ENCODE assay signal across 15 cellular contexts in genomic region chr12:58309806-58310205, GRCh38.
DNase-seq lines count a peak whose midpoint lies in the region; ATAC-seq and TF ChIP-seq lines count a peak whose summit lies in the region.
"Had no signal": no experiment of that assay in that cellular context is flagged by ENCODE, and none has a peak within 500 bp of the region (broad histone marks: within the 10 kb centered on the region; RNA-seq: fewer than 3 reads in every experiment).

No MANE protein-coding gene starts in this region.

- H3K4me3 ChIP-seq in AG04450 (ENCODE audit: low read depth, low read length) (no peak overlapping the region), PC-9 (no peak overlapping the region), colonic mucosa (no peak overlapping the region)
- H3K4me3 ChIP-seq: ascending aorta, mucosa of descending colon, prostate gland, upper lobe of right lung had no signal

- TF ChIP-seq CTCF in AG04450 (IDR thresholded peaks at IDR 0.05; ENCODE audit: low read depth, low read length) = no peak
- no peak for TF ChIP-seq CTCF in PC-9 (conservative IDR thresholded peaks at IDR 0.05)
- no peak for TF ChIP-seq CTCF in colonic mucosa (IDR thresholded peaks at IDR 0.05)

- H3K27me3 ChIP-seq in AG04450 (ENCODE audit: control insufficient read depth, insufficient read depth, low read length) (no peaks in the 10 kb centered on the region), PC-9 (ENCODE audit: insufficient read depth, low read depth) (no peaks in the 10 kb centered on the region), colonic mucosa (no peaks in the 10 kb centered on the region)
- H3K27me3 ChIP-seq: ascending aorta, upper lobe of right lung had no signal

- H3K9me3 ChIP-seq in AG04450 (ENCODE audit: control insufficient read depth, insufficient read depth, low read length) (peaks cover 4% of the 10 kb centered on the region; the same call in 1 of the 2 replicates), PC-9 (ENCODE audit: insufficient read depth, low read depth) (peaks cover 4% of the 10 kb centered on the region; the same call in 1 of the 2 replicates), colonic mucosa (no peaks in the 10 kb centered on the region)
- H3K9me3 ChIP-seq: mucosa of descending colon, prostate gland, upper lobe of right lung had no signal

- no peak overlapping the region for H2AFZ ChIP-seq in PC-9

- H4K20me1 ChIP-seq in PC-9 (ENCODE audit: insufficient read depth) = no peaks in the 10 kb centered on the region

- H3K27ac ChIP-seq in AG04450 (ENCODE audit: low read depth, low read length) = peak overlapping the region; percentile 86
- H3K27ac ChIP-seq in PC-9 = peak overlapping the region; percentile 85
- no peak overlapping the region for H3K27ac ChIP-seq in colonic mucosa
- H3K27ac ChIP-seq: ascending aorta, prostate gland, upper lobe of right lung had no signal

- peak overlapping the region; percentile 56 for H3K4me2 ChIP-seq in PC-9

- DNase-seq in AG04450 (ENCODE audit: low read depth, low spot score) (no peak), PC-9 (no peak), iris pigment epithelial cell (ENCODE audit: low read depth) (peak; percentile 61), NCI-H82 (lab: John Stamatoyannopoulos, UW) (no peak), islet precursor cell (no peak), colonic mucosa (no peak)
- no peak for DNase-seq in activated T-helper 2 cell treated with anti-CD3 and anti-CD28 coated beads, Interferon-gamma antibody, Interleukin-2, Interleukin-4, amounts not matched to agents 10 μg/mL and 5 μg/mL and 100 μg/mL, durations not matched to agents 14 hours and 24 hours and 36 hours (ENCODE audit: low spot score)
- DNase-seq: activated CD4-positive, alpha-beta T cell treated with anti-CD3 and anti-CD28 coated beads, Interleukin-2, amount 10 ng/mL, durations not matched to agents 7 days and 5 days; mucosa of descending colon; T-helper 2 cell; upper lobe of right lung had no signal

- no peaks in the 10 kb centered on the region for H3K9me3 Mint-ChIP-seq in activated T-helper 2 cell treated with anti-CD3 and anti-CD28 coated beads, Interferon-gamma antibody, Interleukin-2, Interleukin-4, amounts not matched to agents 10 μg/mL and 5 μg/mL and 100 μg/mL, durations not matched to agents 14 hours and 24 hours and 36 hours
- H3K9me3 Mint-ChIP-seq: activated CD4-positive, alpha-beta T cell treated with anti-CD3 and anti-CD28 coated beads, Interleukin-2, amount 10 ng/mL, durations not matched to agents 7 days and 5 days; activated T-helper 1 cell treated with anti-CD3 and anti-CD28 coated beads, Interleukin-12 subunit alpha, Interleukin-12 subunit beta, Interleukin-2, Interleukin-4 antibody, amounts not matched to agents 30 ng/mL and 10 ng/mL and 1 ng/mL, durations not matched to agents 14 hours and 24 hours and 36 hours had no signal

- ATAC-seq in GM19463 (IDR thresholded peaks at IDR 0.05; ENCODE audit: unreplicated experiment) = peak; percentile 50
- ATAC-seq: mucosa of descending colon, upper lobe of right lung had no signal

- H3K4me1 Mint-ChIP-seq in activated T-helper 2 cell treated with anti-CD3 and anti-CD28 coated beads, Interferon-gamma antibody, Interleukin-2, Interleukin-4, amounts not matched to agents 10 μg/mL and 5 μg/mL and 100 μg/mL, durations not matched to agents 14 hours and 24 hours and 36 hours (ENCODE audit: low read depth) = no peaks in the 10 kb centered on the region
- H3K4me1 Mint-ChIP-seq: activated CD4-positive, alpha-beta T cell treated with anti-CD3 and anti-CD28 coated beads, Interleukin-2, amount 10 ng/mL, durations not matched to agents 7 days and 5 days had no signal

- no peak overlapping the region for H3K9ac ChIP-seq in colonic mucosa (ENCODE audit: low read depth in 2 of 2, low read length in 2 of 2)

- no peaks in the 10 kb centered on the region for H3K9me2 ChIP-seq in PC-9 (ENCODE audit: insufficient read depth)

- POLR2A ChIA-PET in AG04450 (lab: Yijun Ruan, JAX) (no interaction called here), PC-9 (lab: Charles Lee; ENCODE audit: unreplicated experiment) (no interaction called here)

- H3K4me1 ChIP-seq in PC-9 (replicated peaks; ENCODE audit: insufficient read depth) = peaks cover 35% of the 10 kb centered on the region
- no peaks in the 10 kb centered on the region for H3K4me1 ChIP-seq in colonic mucosa
- H3K4me1 ChIP-seq: prostate gland, upper lobe of right lung had no signal

- CTCF ChIA-PET in AG04450 (lab: Charles Lee) = no interaction called here
- CTCF ChIA-PET in PC-9 (lab: Charles Lee) = no interaction called here

- no peaks in the 10 kb centered on the region for H3K27me3 Mint-ChIP-seq in activated T-helper 2 cell treated with anti-CD3 and anti-CD28 coated beads, Interferon-gamma antibody, Interleukin-2, Interleukin-4, amounts not matched to agents 10 μg/mL and 5 μg/mL and 100 μg/mL, durations not matched to agents 14 hours and 24 hours and 36 hours (ENCODE audit: low read depth)
- H3K27me3 Mint-ChIP-seq: activated CD4-positive, alpha-beta T cell treated with anti-CD3 and anti-CD28 coated beads, Interleukin-2, amount 10 ng/mL, durations not matched to agents 7 days and 5 days had no signal

- no peaks in the 10 kb centered on the region for H3K36me3 Mint-ChIP-seq in activated T-helper 2 cell treated with anti-CD3 and anti-CD28 coated beads, Interferon-gamma antibody, Interleukin-2, Interleukin-4, amounts not matched to agents 10 μg/mL and 5 μg/mL and 100 μg/mL, durations not matched to agents 14 hours and 24 hours and 36 hours (ENCODE audit: low read depth)

- H3F3A ChIP-seq in PC-9 (ENCODE audit: insufficient read depth, low read depth) = peaks cover 21% of the 10 kb centered on the region

- H3K79me2 ChIP-seq in PC-9 (ENCODE audit: low read depth) = no peaks in the 10 kb centered on the region

- no peak overlapping the region for H3K4me3 Mint-ChIP-seq in activated T-helper 2 cell treated with anti-CD3 and anti-CD28 coated beads, Interferon-gamma antibody, Interleukin-2, Interleukin-4, amounts not matched to agents 10 μg/mL and 5 μg/mL and 100 μg/mL, durations not matched to agents 14 hours and 24 hours and 36 hours (ENCODE audit: low read depth)
- H3K4me3 Mint-ChIP-seq: activated CD4-positive, alpha-beta T cell treated with anti-CD3 and anti-CD28 coated beads, Interleukin-2, amount 10 ng/mL, durations not matched to agents 7 days and 5 days; activated T-helper 1 cell treated with anti-CD3 and anti-CD28 coated beads, Interleukin-12 subunit alpha, Interleukin-12 subunit beta, Interleukin-2, Interleukin-4 antibody, amounts not matched to agents 30 ng/mL and 10 ng/mL and 1 ng/mL, durations not matched to agents 14 hours and 24 hours and 36 hours had no signal

- no peak overlapping the region for H3K27ac Mint-ChIP-seq in activated T-helper 2 cell treated with anti-CD3 and anti-CD28 coated beads, Interferon-gamma antibody, Interleukin-2, Interleukin-4, amounts not matched to agents 10 μg/mL and 5 μg/mL and 100 μg/mL, durations not matched to agents 14 hours and 24 hours and 36 hours
- H3K27ac Mint-ChIP-seq: activated CD4-positive, alpha-beta T cell treated with anti-CD3 and anti-CD28 coated beads, Interleukin-2, amount 10 ng/mL, durations not matched to agents 7 days and 5 days; activated T-helper 1 cell treated with anti-CD3 and anti-CD28 coated beads, Interleukin-12 subunit alpha, Interleukin-12 subunit beta, Interleukin-2, Interleukin-4 antibody, amounts not matched to agents 30 ng/mL and 10 ng/mL and 1 ng/mL, durations not matched to agents 14 hours and 24 hours and 36 hours had no signal

- no peaks in the 10 kb centered on the region; the same call in 1 of the 2 replicates for H3K36me3 ChIP-seq in PC-9 (ENCODE audit: low read depth)
- no peaks in the 10 kb centered on the region for H3K36me3 ChIP-seq in colonic mucosa
- H3K36me3 ChIP-seq: ascending aorta, prostate gland, upper lobe of right lung had no signal

- BruUV-seq in PC-9 (replicated peaks; lab: Mats Ljungman, UMichigan) = no TSS peak

- intact Hi-C loops in PC-9 (cut with micrococcal nuclease; ENCODE audit: unreplicated experiment) = loop anchor here (5.0 kb wide), 3 partner anchors 112 to 318 kb away; no protein-coding TSS in a partner anchor
- intact Hi-C loops in activated T-helper 2 cell treated with anti-CD3 and anti-CD28 coated beads, Interferon-gamma antibody, Interleukin-2, Interleukin-4, amounts not matched to agents 10 μg/mL and 5 μg/mL and 100 μg/mL, durations not matched to agents 14 hours and 24 hours and 36 hours (cut with micrococcal nuclease) = no loop called here
- intact Hi-C loops in colonic mucosa (cut with DNase I) = loop anchor here (10.0 kb wide), 1 partner anchor 325 kb away; no protein-coding TSS in a partner anchor
